ENCODE assay signal across 1 cellular context in genomic region chr6:144305985-144306384, GRCh38.
TF ChIP-seq lines count a peak whose summit lies in the region.

No MANE protein-coding gene starts in this region.

TF ChIP-seq in GM12878, 131 proteins besides CTCF, POLR2A, EP300 and RAD21 (continued from another document):
- TF ChIP-seq MTA2 (IDR thresholded peaks at IDR 0.05; ENCODE audit: low read depth) (0 out of 2 replicates have a peak, but pooled peaks have one; percentile 13), ATF7 (IDR thresholded peaks at IDR 0.05; ENCODE audit: low read depth) (peak; percentile 40; the same call in 1 of the 2 replicates), CBFB (IDR thresholded peaks at IDR 0.05; ENCODE audit: low read depth) (0 out of 2 replicates have a peak, but pooled peaks have one; percentile 38), IKZF1 (conservative IDR thresholded peaks at IDR 0.05) (peak; percentile 55), IKZF2 (IDR thresholded peaks at IDR 0.05) (peak; percentile 59 to 75; a peak in 3 of 4 replicates), ZZZ3 (IDR thresholded peaks at IDR 0.05; ENCODE audit: control insufficient read depth, insufficient read length, low read depth) (no peak), MYB (IDR thresholded peaks at IDR 0.05; ENCODE audit: borderline replicate concordance, low read depth, low read length) (no peak), CREB1 (IDR thresholded peaks at IDR 0.05; ENCODE audit: low read depth) (0 out of 2 replicates have a peak, but pooled peaks have one; percentile 20), RELB (IDR thresholded peaks at IDR 0.05; ENCODE audit: low read depth) (peak; percentile 45; the same call in 1 of the 2 replicates), MXI1 (IDR thresholded peaks at IDR 0.05; ENCODE audit: low read depth, low read length) (no peak), PAX5 (IDR thresholded peaks at IDR 0.05; ENCODE audit: borderline replicate concordance, low read depth, low read length) (no peak), E2F4 (IDR thresholded peaks at IDR 0.05; ENCODE audit: low read depth, low read length) (no peak), MLLT1 (IDR thresholded peaks at IDR 0.05) (0 out of 2 replicates have a peak, but pooled peaks have one; percentile 55), EED (IDR thresholded peaks at IDR 0.05; ENCODE audit: low read depth) (0 out of 2 replicates have a peak, but pooled peaks have one; percentile 32), HDGF (IDR thresholded peaks at IDR 0.05) (peak; percentile 55; the same call in 1 of the 2 replicates)
TF ChIP-seq in GM12878: peak in this region for 11.
